8 cellular contexts compared by ENCODE assay signal in the genomic region with DNA sequence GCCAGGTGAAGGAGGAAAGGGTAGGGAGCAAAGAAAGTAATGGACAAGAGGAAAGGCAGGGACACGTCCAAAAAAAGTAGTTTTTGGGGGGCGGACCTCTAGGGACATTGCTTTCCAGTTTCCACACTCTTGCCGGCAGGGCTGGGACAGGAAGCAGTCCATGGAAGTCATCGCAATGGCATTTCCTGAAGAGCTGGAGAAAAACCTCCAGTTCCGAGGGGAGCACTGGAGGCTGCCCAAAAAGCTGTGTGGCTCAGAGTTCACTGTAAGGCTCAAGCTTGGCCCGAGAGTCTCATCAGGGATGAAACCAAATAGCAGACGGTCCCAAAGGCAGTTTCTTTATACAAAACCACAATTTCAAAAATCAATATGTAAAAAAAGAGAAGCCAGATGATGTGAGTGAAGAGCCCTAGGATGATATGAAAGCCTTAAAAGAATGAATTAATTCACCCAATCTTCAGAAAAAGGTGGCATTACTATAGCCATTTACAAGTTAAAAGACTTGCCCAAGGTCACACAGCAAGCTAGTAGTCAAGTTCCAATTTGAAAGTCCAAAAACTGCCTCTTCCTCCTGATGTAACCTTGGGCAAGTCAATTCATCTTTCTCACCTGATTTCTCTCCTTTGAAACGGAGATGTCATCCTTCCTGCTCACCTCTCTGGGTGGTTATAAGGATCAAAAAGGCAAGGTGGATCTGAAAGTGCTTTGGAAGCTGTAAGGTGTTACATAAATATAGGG. TPM values are rescaled to one million over a fixed set of nuclear protein-coding genes. Genes with fewer than 3 reads are reported as not detected.
DNase-seq lines count a peak whose midpoint lies in the region; TF ChIP-seq lines count a peak whose summit lies in the region.

No MANE protein-coding gene starts in this region.

- peaks cover 30% of the 10 kb centered on the region for H3K79me2 ChIP-seq in OCI-LY1 (ENCODE audit: insufficient read depth, low read length)

- H3K4me1 ChIP-seq in OCI-LY1 (ENCODE audit: insufficient read depth, low read length, severe bottlenecking) (peaks cover 93% of the 10 kb centered on the region), ectodermal cell (ENCODE audit: control insufficient read depth, insufficient read depth, low read length) (peaks cover 29% of the 10 kb centered on the region), mesodermal cell (ENCODE audit: control insufficient read depth, insufficient read depth, low read length, poor library complexity, severe bottlenecking) (peaks cover 69% of the 10 kb centered on the region), uterus (peaks cover 0 to 17% of the 10 kb centered on the region in 2 donors)

- H3K4me3 ChIP-seq in OCI-LY1 (ENCODE audit: low read depth, low read length, poor library complexity, severe bottlenecking) (no peak overlapping the region), ectodermal cell (ENCODE audit: insufficient read depth, low read depth, low read length) (no peak overlapping the region), mesodermal cell (ENCODE audit: extremely low read depth, insufficient read depth, low read length, poor library complexity, severe bottlenecking) (no peak overlapping the region), uterus (no peak overlapping the region)

- H3K9me2 ChIP-seq in OCI-LY1 (ENCODE audit: low read depth, low read length) = no peaks in the 10 kb centered on the region

- no peaks in the 10 kb centered on the region for H4K20me1 ChIP-seq in OCI-LY1 (ENCODE audit: insufficient read depth, low read length)

- DNase-seq in AG09319 (ENCODE audit: extremely low read depth, low read depth) (peak; percentile 68), uterus (peak; percentile 73 to 83), NCI-H1436 (lab: John Stamatoyannopoulos, UW) (no peak), NCI-H345 (lab: John Stamatoyannopoulos, UW) (no peak), erythroblast (lab: John Stamatoyannopoulos, UW) (no peak)

- no peak overlapping the region; the same call in 1 of the 2 replicates for H3K9ac ChIP-seq in OCI-LY1 (ENCODE audit: low read length)

- no peaks in the 10 kb centered on the region for H3F3A ChIP-seq in OCI-LY1 (ENCODE audit: insufficient read depth, low read length)

- intact Hi-C loops in uterus (cut with DNase I; ENCODE audit: low total_unique reads) = no loop called here

- TF ChIP-seq POLR2A in uterus (IDR thresholded peaks at IDR 0.05) (no peak), erythroblast (IDR thresholded peaks at IDR 0.05; ENCODE audit: low read length) (no peak)

- H2AFZ ChIP-seq in OCI-LY1 (ENCODE audit: low read length) = no peak overlapping the region

- 62 to 65% methylated on average over 7 of the region's 8 CpGs for WGBS in ectodermal cell, 2 experiments
- WGBS in mesodermal cell (ENCODE audit: insufficient coverage in 2 of 2), 2 experiments = 19 to 31% methylated on average over 5 to 6 of the region's 8 CpGs

- peaks cover 66% of the 10 kb centered on the region for H3K36me3 ChIP-seq in OCI-LY1 (ENCODE audit: insufficient read depth, low read length)
- peaks cover 7% of the 10 kb centered on the region for H3K36me3 ChIP-seq in ectodermal cell (ENCODE audit: control insufficient read depth, insufficient read depth, low read length)
- peaks cover 74% of the 10 kb centered on the region for H3K36me3 ChIP-seq in mesodermal cell (ENCODE audit: control insufficient read depth, insufficient read depth, low read length)
- no peaks in the 10 kb centered on the region for H3K36me3 ChIP-seq in uterus

- H3K9me3 ChIP-seq in OCI-LY1 (ENCODE audit: low read length) (no peaks in the 10 kb centered on the region), ectodermal cell (ENCODE audit: control insufficient read depth, low read length) (no peaks in the 10 kb centered on the region), mesodermal cell (ENCODE audit: control insufficient read depth, low read length) (no peaks in the 10 kb centered on the region), uterus (no peaks in the 10 kb centered on the region)

- TF ChIP-seq CTCF in AG09319 (IDR thresholded peaks at IDR 0.05; ENCODE audit: low read depth, low read length) (no peak), OCI-LY1 (IDR thresholded peaks at IDR 0.05; ENCODE audit: low read length) (no peak), uterus (IDR thresholded peaks at IDR 0.05) (no peak)

- H3K4me2 ChIP-seq in OCI-LY1 (ENCODE audit: low read length) = peak overlapping the region; percentile 45; the same call in 1 of the 2 replicates

- H3K27ac ChIP-seq in OCI-LY1 (ENCODE audit: low read depth, low read length, poor library complexity, severe bottlenecking) (peak overlapping the region; percentile 96), ectodermal cell (ENCODE audit: insufficient read depth, low read depth, low read length, poor library complexity, severe bottlenecking) (peak overlapping the region; percentile 89), mesodermal cell (ENCODE audit: low read depth, low read length, severe bottlenecking) (peak overlapping the region; percentile 100), uterus (peak overlapping the region; percentile 85 to 98)

- H3K27me3 ChIP-seq in OCI-LY1 (ENCODE audit: insufficient read depth, low read length) (no peaks in the 10 kb centered on the region), ectodermal cell (ENCODE audit: control insufficient read depth, insufficient read depth, low read length, poor library complexity, severe bottlenecking) (no peaks in the 10 kb centered on the region), uterus (no peaks in the 10 kb centered on the region)

RNA-seq across cellular contexts. Expression of a gene that starts 9.2 kb away (rescaled TPM):
- polyA plus RNA-seq in ectodermal cell (2013, experiment 1 of 4) = 63.5 TPM
- polyA plus RNA-seq in ectodermal cell (2013, experiment 2 of 4) = 72.1 TPM
- 42.4 TPM for polyA plus RNA-seq in ectodermal cell (2013, experiment 3 of 4)
- 45.8 TPM for polyA plus RNA-seq in ectodermal cell (2013, experiment 4 of 4)
- polyA plus RNA-seq in mesodermal cell (2013, experiment 1 of 2) = 39.7 TPM
- 34.7 TPM for polyA plus RNA-seq in mesodermal cell (2013, experiment 2 of 2)
- 100 to 1,000 TPM in 1 of 4 donors, 10 to 100 TPM in 3; 35.0 to 113 (median 57.4) TPM for total RNA-seq in uterus

RNA-seq across cellular contexts. Expression of a gene that starts 25.6 kb away (rescaled TPM):
- polyA plus RNA-seq in ectodermal cell (2013, experiment 1 of 4) = 123 TPM
- 108 TPM for polyA plus RNA-seq in ectodermal cell (2013, experiment 2 of 4)
- 120 TPM for polyA plus RNA-seq in ectodermal cell (2013, experiment 3 of 4)
- 121 TPM for polyA plus RNA-seq in ectodermal cell (2013, experiment 4 of 4)
- polyA plus RNA-seq in mesodermal cell (2013, experiment 1 of 2) = 94.0 TPM
- polyA plus RNA-seq in mesodermal cell (2013, experiment 2 of 2) = 110 TPM
- 10 to 100 TPM in 1 of 4 donors, under 1 TPM in 2, not detected in 1; 0.12 to 32.4 (median 0.59) TPM for total RNA-seq in uterus

Comparison
In these comparisons a context has a peak if more than half of its experiments do, and no peak if none do; other contexts are left out.
1. DNase-seq: peak in AG09319 (single experiment) and uterus (2 of 2); none in NCI-H1436 (single experiment), NCI-H345 (single experiment) and erythroblast (0 of 2).
2. Peak in every context shown above with its lines, with median percentiles within 50 percentile points of each other: H3K27ac ChIP-seq.